Comparison of ENCODE assay signal across 8 cellular contexts in the genomic region with DNA sequence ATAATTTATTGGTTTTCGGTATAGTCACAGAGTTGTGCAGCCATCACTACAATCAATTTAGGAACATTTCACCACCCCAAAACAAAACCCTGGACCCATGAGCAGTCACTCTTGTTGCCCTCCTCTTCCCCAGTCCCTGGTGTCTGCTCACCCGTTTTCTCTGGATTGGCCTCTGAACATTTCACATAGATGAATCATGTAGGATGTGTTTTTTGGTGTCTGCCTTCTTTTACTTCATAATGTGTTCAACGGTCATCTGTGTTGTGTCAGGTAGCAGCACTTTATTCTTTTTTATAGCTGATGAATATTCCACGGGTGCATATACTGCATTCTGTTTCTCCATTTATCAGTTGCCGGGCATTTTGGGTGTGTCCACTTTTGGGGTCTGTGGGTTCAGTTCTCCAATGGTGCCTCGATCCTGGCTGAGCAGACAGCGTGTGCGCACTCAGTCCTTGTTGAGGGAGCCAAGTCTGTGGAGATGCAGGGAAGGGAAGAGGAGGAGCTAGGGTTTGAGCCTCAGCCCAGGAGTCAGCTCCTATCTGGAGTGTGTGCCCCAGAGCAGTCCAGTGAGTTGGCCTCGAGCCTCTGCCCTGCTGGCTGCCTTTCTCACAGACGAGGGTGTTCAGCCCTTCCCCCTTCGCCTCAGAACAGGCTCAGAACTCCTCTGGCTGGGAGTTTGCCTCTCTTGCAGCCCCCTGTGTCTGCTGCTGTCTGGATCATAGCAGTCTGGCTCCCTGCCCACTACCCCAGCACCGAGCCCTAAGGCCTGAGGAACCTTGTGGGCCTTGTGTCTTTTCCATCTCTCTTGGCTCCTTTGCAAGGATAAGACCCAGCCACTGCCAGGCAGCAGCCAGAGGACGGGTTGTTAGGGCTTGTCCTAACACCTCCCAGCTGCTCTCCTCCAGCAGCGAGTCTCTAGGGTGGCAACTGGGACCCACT. TPM values are rescaled to one million over a fixed set of nuclear protein-coding genes. Genes with fewer than 3 reads are reported as not detected.
DNase-seq lines count a peak whose midpoint lies in the region; ATAC-seq and TF ChIP-seq lines count a peak whose summit lies in the region.

No MANE protein-coding gene starts in this region.

- no peak for TF ChIP-seq CTCF in activated CD8-positive, alpha-beta T cell treated with anti-CD3 and anti-CD28 coated beads for 36 hours (IDR thresholded peaks at IDR 0.05)
- no peak for TF ChIP-seq CTCF in progenitor cell of endocrine pancreas (IDR thresholded peaks at IDR 0.05; ENCODE audit: unreplicated experiment)

- H3K4me1 Mint-ChIP-seq in activated CD8-positive, alpha-beta T cell treated with anti-CD3 and anti-CD28 coated beads for 36 hours (ENCODE audit: low read depth) = peaks cover 61% of the 10 kb centered on the region
- peaks cover 41% of the 10 kb centered on the region for H3K4me1 Mint-ChIP-seq in progenitor cell of endocrine pancreas (ENCODE audit: low read depth)

- POLR2A ChIA-PET in activated CD8-positive, alpha-beta T cell treated with anti-CD3 and anti-CD28 coated beads for 36 hours (lab: Charles Lee) = interaction anchor here (2.4 kb wide), 1 partner anchor 9 kb away, joined by 6 read pairs; no protein-coding TSS in a partner anchor

- H3K27ac Mint-ChIP-seq in activated CD8-positive, alpha-beta T cell treated with anti-CD3 and anti-CD28 coated beads for 36 hours = peak overlapping the region; percentile 94
- H3K27ac Mint-ChIP-seq in progenitor cell of endocrine pancreas = peak overlapping the region; percentile 22

- no peaks in the 10 kb centered on the region for H3K27me3 Mint-ChIP-seq in activated CD8-positive, alpha-beta T cell treated with anti-CD3 and anti-CD28 coated beads for 36 hours
- peaks cover 13% of the 10 kb centered on the region for H3K27me3 Mint-ChIP-seq in progenitor cell of endocrine pancreas

- H3K9me3 Mint-ChIP-seq in activated CD8-positive, alpha-beta T cell treated with anti-CD3 and anti-CD28 coated beads for 36 hours = no peaks in the 10 kb centered on the region
- no peaks in the 10 kb centered on the region for H3K9me3 Mint-ChIP-seq in progenitor cell of endocrine pancreas (ENCODE audit: low read depth)

- DNase-seq in GM04504 (ENCODE audit: low read depth) (peak; percentile 52), glomerular visceral epithelial cell (ENCODE audit: extremely low spot score) (peak; percentile 25), progenitor cell of endocrine pancreas (ENCODE audit: low spot score, unreplicated experiment) (no peak), NCI-H1930 (lab: John Stamatoyannopoulos, UW) (no peak), CD1c-positive myeloid dendritic cell (ENCODE audit: extremely low spot score) (no peak), SHP77 treated with DMSO at 0.1 percent for 48 hours (lab: John Stamatoyannopoulos, UW) (no peak)
- DNase-seq in activated CD8-positive, alpha-beta T cell treated with anti-CD3 and anti-CD28 coated beads for 36 hours = no peak

- H3K36me3 Mint-ChIP-seq in activated CD8-positive, alpha-beta T cell treated with anti-CD3 and anti-CD28 coated beads for 36 hours (ENCODE audit: low read depth) = peaks cover 60% of the 10 kb centered on the region
- H3K36me3 Mint-ChIP-seq in progenitor cell of endocrine pancreas (ENCODE audit: insufficient read depth) = peaks cover 32% of the 10 kb centered on the region

- CTCF ChIA-PET in activated CD8-positive, alpha-beta T cell treated with anti-CD3 and anti-CD28 coated beads for 36 hours (lab: Charles Lee) = interaction anchor here (1.0 kb wide), 1 partner anchor 13 kb away, joined by 3 read pairs; no protein-coding TSS in a partner anchor

- intact Hi-C loops in activated CD8-positive, alpha-beta T cell treated with anti-CD3 and anti-CD28 coated beads for 36 hours (cut with micrococcal nuclease) = no loop called here

- no peak for ATAC-seq in activated CD8-positive, alpha-beta T cell treated with anti-CD3 and anti-CD28 coated beads for 36 hours
- no peak for ATAC-seq in HG03520 (IDR thresholded peaks at IDR 0.05; ENCODE audit: unreplicated experiment)

- peak overlapping the region; percentile 90 for H3K4me3 Mint-ChIP-seq in activated CD8-positive, alpha-beta T cell treated with anti-CD3 and anti-CD28 coated beads for 36 hours
- H3K4me3 Mint-ChIP-seq in progenitor cell of endocrine pancreas (ENCODE audit: low read depth) = peak overlapping the region; percentile 41

RNA-seq across cellular contexts. Expression of a gene that starts 18.0 kb away (rescaled TPM):
- total RNA-seq in activated CD8-positive, alpha-beta T cell treated with anti-CD3 and anti-CD28 coated beads for 36 hours = 10 to 100 TPM; 13.3 to 14.0 TPM
- 10.0 and 13.6 TPM in 2 replicates for total RNA-seq in progenitor cell of endocrine pancreas

Comparison
In these comparisons a context has a peak if more than half of its experiments do, and no peak if none do; other contexts are left out.
1. DNase-seq: peak in GM04504 (single experiment) and glomerular visceral epithelial cell (single experiment); none in activated CD8-positive, alpha-beta T cell treated with anti-CD3 and anti-CD28 coated beads for 36 hours (single experiment), progenitor cell of endocrine pancreas (single experiment), NCI-H1930 (0 of 2), CD1c-positive myeloid dendritic cell (single experiment) and SHP77 treated with DMSO at 0.1 percent for 48 hours (single experiment).